Comparison of ENCODE assay signal across 8 cellular contexts in genomic region chr6:31827286-31828079, GRCh38. TPM values are rescaled to one million over a fixed set of nuclear protein-coding genes. Genes with fewer than 3 reads are reported as not detected.
DNase-seq lines count a peak whose midpoint lies in the region; ATAC-seq, FAIRE-seq and TF ChIP-seq lines count a peak whose summit lies in the region.

Gene HSPA1B, plus strand, starts transcription at chr6:31827738. Its CDS starts 213 bp downstream, at chr6:31827951.

- peak; percentile 98 for TF ChIP-seq POLR2A in GM10847 (IDR thresholded peaks at IDR 0.05; ENCODE audit: extremely low read depth, insufficient read length)

- peak within 1 kb of the TSS; percentile 86 for H3K4me3 Mint-ChIP-seq in activated naive CD8-positive, alpha-beta T cell treated with anti-CD3 and anti-CD28 coated beads, Interleukin-2, amount 50 U/mL, for 24 hours

- H3K9me3 ChIP-seq in pancreas, result no peaks in the 10 kb centered on the region
- H3K9me3 ChIP-seq in tibial artery, result no peaks in the 10 kb centered on the region

- H3K4me3 ChIP-seq in pancreas (peak within 1 kb of the TSS; percentile 3 to 59 (median 50)), tibial artery (peak within 1 kb of the TSS; percentile 76 to 78)

- H3K27me3 ChIP-seq in pancreas (no peaks in the 10 kb centered on the region), tibial artery (no peaks in the 10 kb centered on the region)

- H3K27ac ChIP-seq in pancreas, result peak within 1 kb of the TSS; percentile 66 to 99 (median 92)
- peak within 1 kb of the TSS; percentile 92 to 93 for H3K27ac ChIP-seq in tibial artery

- H3K9me3 Mint-ChIP-seq in activated naive CD8-positive, alpha-beta T cell treated with anti-CD3 and anti-CD28 coated beads, Interleukin-2, amount 50 U/mL, for 24 hours, result no peaks in the 10 kb centered on the region

- H3K4me1 Mint-ChIP-seq in activated naive CD8-positive, alpha-beta T cell treated with anti-CD3 and anti-CD28 coated beads, Interleukin-2, amount 50 U/mL, for 24 hours, result peaks cover 54% of the 10 kb centered on the region

- ATAC-seq in HG02642 (IDR thresholded peaks at IDR 0.05; ENCODE audit: poor library complexity, unreplicated experiment), result peak; percentile 67
- peak; percentile 90 for ATAC-seq in activated naive CD8-positive, alpha-beta T cell treated with anti-CD3 and anti-CD28 coated beads, Interleukin-2, amount 50 U/mL, for 24 hours
- peak; percentile 90 for ATAC-seq in Right ventricle myocardium superior (ENCODE audit: poor library complexity)
- peak; percentile 40 to 87 (median 72) for ATAC-seq in pancreas

- no peaks in the 10 kb centered on the region for H3K36me3 ChIP-seq in pancreas
- no peaks in the 10 kb centered on the region for H3K36me3 ChIP-seq in tibial artery

- H3K27ac Mint-ChIP-seq in activated naive CD8-positive, alpha-beta T cell treated with anti-CD3 and anti-CD28 coated beads, Interleukin-2, amount 50 U/mL, for 24 hours, result peak within 1 kb of the TSS; percentile 97

- peaks cover 4% of the 10 kb centered on the region for H3K27me3 Mint-ChIP-seq in activated naive CD8-positive, alpha-beta T cell treated with anti-CD3 and anti-CD28 coated beads, Interleukin-2, amount 50 U/mL, for 24 hours

- DNase-seq in NCI-H1105 treated with DMSO at 0.1 percent for 48 hours (lab: John Stamatoyannopoulos, UW) (peak; percentile 100), SW 1271 (lab: John Stamatoyannopoulos, UW) (peak; percentile 100), Right ventricle myocardium superior (peak; percentile 100), pancreas (peak; percentile 99 to 100 (median 99)), tibial artery (peak; percentile 100)
- DNase-seq in activated naive CD8-positive, alpha-beta T cell treated with anti-CD3 and anti-CD28 coated beads, Interleukin-2, amount 50 U/mL, for 24 hours, result peak; percentile 92

- intact Hi-C loops in Right ventricle myocardium superior (cut with DNase I), result no loop called here
- intact Hi-C loops in pancreas (cut with DNase I), result no loop called here
- intact Hi-C loops in tibial artery (cut with DNase I; ENCODE audit: low total_unique reads), result no loop called here

- FAIRE-seq in pancreas (lab: Jason Lieb, UNC), result peak; percentile 75

- peaks cover 9% of the 10 kb centered on the region for H3K36me3 Mint-ChIP-seq in activated naive CD8-positive, alpha-beta T cell treated with anti-CD3 and anti-CD28 coated beads, Interleukin-2, amount 50 U/mL, for 24 hours (ENCODE audit: low read depth)

- H3K4me1 ChIP-seq in pancreas, result peaks cover 21 to 44% (median 42%) of the 10 kb centered on the region in 3 donors
- H3K4me1 ChIP-seq in tibial artery, result peaks cover 0 to 55% (median 41%) of the 10 kb centered on the region in 4 donors

- WGBS in pancreas, 2 donors, result 0% methylated on average over 49 to 52 of the region's 56 CpGs

- TF ChIP-seq CTCF in pancreas (IDR thresholded peaks at IDR 0.05) (no peak), tibial artery (IDR thresholded peaks at IDR 0.05) (peak in 1 of 2 experiments; percentile 24)

RNA-seq across cellular contexts. Expression of gene HSPA1B, which starts in this region (rescaled TPM):
- total RNA-seq in Right ventricle myocardium superior (236 TPM), pancreas (100 to 1,000 TPM in 2 of 6 donors, 10 to 100 TPM in 4; 24.6 to 248 (median 43.2) TPM)
- polyA plus RNA-seq in pancreas, result 10 to 100 TPM; 18.4 to 60.4 TPM

Comparison
In these comparisons a context has a peak if more than half of its experiments do, and no peak if none do; other contexts are left out.
1. Peak in every context shown above with its lines: DNase-seq, ATAC-seq, H3K4me3 ChIP-seq and H3K27ac ChIP-seq.